In the genomic region with DNA sequence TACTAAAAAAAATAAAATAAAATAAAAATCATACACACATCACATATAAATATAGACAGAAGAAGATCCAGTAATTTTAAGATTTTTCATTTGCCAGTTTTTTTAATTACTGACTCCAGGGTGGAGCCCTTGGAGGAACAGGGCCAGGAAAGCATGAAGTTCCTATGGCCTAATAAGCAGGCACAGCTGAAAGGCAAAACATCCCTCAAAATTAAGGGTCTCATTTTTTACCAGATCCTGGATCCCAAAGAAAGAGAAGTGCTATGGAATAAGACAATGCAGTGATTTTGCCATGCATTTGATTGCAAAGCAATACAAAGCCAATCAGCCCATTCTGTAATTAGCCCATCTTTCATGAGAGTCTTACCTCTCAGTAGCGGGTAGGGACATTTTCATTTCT, we compare ENCODE assay signal across 2 cellular contexts.
A peak's percentile ranks its signal among the peaks of the same experiment; 100 is the strongest.
TF ChIP-seq lines count a peak whose summit lies in the region.

No MANE protein-coding gene starts in this region.

TF ChIP-seq in HEK293, 187 proteins besides CTCF, POLR2A, EP300 and RAD21:
- TF ChIP-seq SETDB1 (IDR thresholded peaks at IDR 0.05; ENCODE audit: insufficient read length, low read length) (peak; percentile 84), ZNF473 (tag by site-specific recombination; IDR thresholded peaks at IDR 0.05) (no peak)

TF ChIP-seq in GM12878, 131 proteins besides CTCF, POLR2A, EP300 and RAD21:
- no peak for TF ChIP-seq TCF12 (IDR thresholded peaks at IDR 0.05; ENCODE audit: low read depth, low read length)
- 0 out of 2 replicates have a peak, but pooled peaks have one; percentile 20 for TF ChIP-seq CBX5 (IDR thresholded peaks at IDR 0.05; ENCODE audit: low read depth)
